ENCODE assay signal across 9 cellular contexts in genomic region chr6:33851959-33852358, GRCh38. TPM values are rescaled to one million over a fixed set of nuclear protein-coding genes. Genes with fewer than 3 reads are reported as not detected.
DNase-seq lines count a peak whose midpoint lies in the region; ATAC-seq and TF ChIP-seq lines count a peak whose summit lies in the region.
"Had no signal": no experiment of that assay in that cellular context is flagged by ENCODE, and none has a peak within 500 bp of the region (broad histone marks: within the 10 kb centered on the region; RNA-seq: fewer than 3 reads in every experiment).

No MANE protein-coding gene starts in this region.

- no peak overlapping the region for H3K4me3 ChIP-seq in AG10803 (ENCODE audit: low read length)
- no peak overlapping the region for H3K4me3 ChIP-seq in WERI-Rb-1 (ENCODE audit: low read depth, low read length)

- ATAC-seq in GM21423 (IDR thresholded peaks at IDR 0.05; ENCODE audit: unreplicated experiment) = no peak

- TF ChIP-seq CTCF in AG10803 (conservative IDR thresholded peaks at IDR 0.05; ENCODE audit: low read length) (peak; percentile 55), WERI-Rb-1 (IDR thresholded peaks at IDR 0.05; ENCODE audit: low read depth, low read length) (peak; percentile 99)

- H3K27ac ChIP-seq in WERI-Rb-1 = peak overlapping the region; percentile 86

- no peaks in the 10 kb centered on the region for H3K27me3 ChIP-seq in WERI-Rb-1 (ENCODE audit: insufficient read depth, low read depth, severe bottlenecking)

- no peaks in the 10 kb centered on the region for H3K9me3 ChIP-seq in WERI-Rb-1 (ENCODE audit: severe bottlenecking)

- peak; percentile 18 for DNase-seq in AG10803 (ENCODE audit: low read depth)
- peak; percentile 25 for DNase-seq in H4 (ENCODE audit: low spot score)
- DNase-seq in WERI-Rb-1 = peak; percentile 98
- DNase-seq in iPS DF 19.7 (ENCODE audit: low read depth, low spot score) = peak; percentile 61
- DNase-seq in inferior parietal cortex (ENCODE audit: extremely low spot score) = no peak
- DNase-seq in GOT3 (lab: John Stamatoyannopoulos, UW) = no peak
- no peak for DNase-seq in HK-2 (ENCODE audit: unreplicated experiment)

- H3K36me3 ChIP-seq in WERI-Rb-1 = no peaks in the 10 kb centered on the region

RNA-seq across cellular contexts. Expression of gene MLN, which starts 48.2 kb away (rescaled TPM):
- not detected in 2 replicates for total RNA-seq in H4 (2014; rRNA removed; shearing (Covaris generic))
- total RNA-seq: glomerular endothelial cell had no signal

Comparison
In these comparisons a context has a peak if more than half of its experiments do, and no peak if none do; other contexts are left out.
1. DNase-seq: peak in AG10803 (single experiment), H4 (single experiment), WERI-Rb-1 (single experiment) and iPS DF 19.7 (single experiment); none in inferior parietal cortex (single experiment), GOT3 (single experiment) and HK-2 (single experiment).